Comparison of ENCODE assay signal across 11 cellular contexts in genomic region chr5:10123254-10123989, GRCh38.
"Had no signal": no experiment of that assay in that cellular context is flagged by ENCODE, and none has a peak within 500 bp of the region (broad histone marks: within the 10 kb centered on the region; RNA-seq: fewer than 3 reads in every experiment).

No MANE protein-coding gene starts in this region.

- H3K4me1 ChIP-seq: colonic mucosa, tibial nerve had no signal

- H3K36me3 ChIP-seq: colonic mucosa, ovary, tibial nerve had no signal

- DNase-seq: activated CD4-positive, alpha-beta T cell treated with anti-CD3 and anti-CD28 coated beads, Interleukin-2, amount 10 ng/mL, durations not matched to agents 7 days and 5 days; activated CD4-positive, CD25-positive, alpha-beta regulatory T cell; activated naive CD4-positive, alpha-beta T cell treated with anti-CD3 and anti-CD28 coated beads for 36 hours; colonic mucosa; effector CD4-positive, alpha-beta T cell; glutamatergic neuron; ovary; stimulated activated CD4-positive, alpha-beta T cell treated with anti-CD3 and anti-CD28 coated beads, Interleukin-2, amount 100 ng/mL, for 48 hours had no signal

- H3K9me3 ChIP-seq: colonic mucosa, ovary had no signal

- H3K4me3 ChIP-seq: colonic mucosa, ovary, tibial nerve had no signal

- H3K27ac ChIP-seq: colonic mucosa, ovary, tibial nerve had no signal

- ATAC-seq: activated T-helper 17 cell treated with anti-CD3 and anti-CD28 coated beads, Interleukin-2, amount 50 U/mL, for 72 hours; stimulated activated memory B cell treated with anti-CD40 and anti-IgM and Interleukin-4, amounts not matched to agents 10 μg/mL and 1 μg/mL and 100 μg/mL, for 72 hours had no signal

- H3K27me3 ChIP-seq: colonic mucosa, ovary, tibial nerve had no signal
